Comparison of ENCODE assay signal across 25 cellular contexts in genomic region chr19:34597596-34597995, GRCh38.
"Had no signal": no experiment of that assay in that cellular context is flagged by ENCODE, and none has a peak within 500 bp of the region (broad histone marks: within the 10 kb centered on the region; RNA-seq: fewer than 3 reads in every experiment).

No MANE protein-coding gene starts in this region.

- ATAC-seq: effector memory CD8-positive, alpha-beta T cell; esophagus mucosa; gastrocnemius medialis; left lung had no signal

- H3K4me1 Mint-ChIP-seq: endodermal cell had no signal

- H2AFZ ChIP-seq: hepatocyte had no signal

- H3K36me3 Mint-ChIP-seq: immature natural killer cell had no signal

- H3K9me3 Mint-ChIP-seq: endodermal cell had no signal

- H3K27ac ChIP-seq: colonic mucosa, epithelial cell of prostate, esophagus squamous epithelium, gastrocnemius medialis, heart left ventricle, hepatocyte, left lung had no signal

- H3K27ac Mint-ChIP-seq: dendritic cell treated with granulocyte-macrophage colony-stimulating factor and Interleukin-4, amounts not matched to agents 40 ng/mL and 50 ng/mL, for 4 days; effector memory CD8-positive, alpha-beta T cell; endodermal cell; immature natural killer cell; memory B cell had no signal

- H3K79me2 ChIP-seq: hepatocyte had no signal

- H3K4me3 Mint-ChIP-seq: dendritic cell treated with granulocyte-macrophage colony-stimulating factor and Interleukin-4, amounts not matched to agents 40 ng/mL and 50 ng/mL, for 4 days; effector memory CD8-positive, alpha-beta T cell; endodermal cell; immature natural killer cell; memory B cell had no signal

- H3K27me3 ChIP-seq: colonic mucosa, esophagus squamous epithelium, gastrocnemius medialis, heart left ventricle, hepatocyte, left lung had no signal

- H3K27me3 Mint-ChIP-seq: dendritic cell treated with granulocyte-macrophage colony-stimulating factor and Interleukin-4, amounts not matched to agents 40 ng/mL and 50 ng/mL, for 4 days had no signal

- H3K9me3 ChIP-seq: colonic mucosa, esophagus squamous epithelium, gastrocnemius medialis had no signal

- H3K4me2 ChIP-seq: hepatocyte had no signal

- DNase-seq: colonic mucosa; cortex of kidney; effector CD8-positive, alpha-beta T cell; effector memory CD8-positive, alpha-beta T cell; endodermal cell; erythroblast; esophagus squamous epithelium; foreskin fibroblast; foreskin melanocyte; hypothalamus; immature natural killer cell; islet precursor cell; left cardiac atrium; mammary epithelial cell; mesendoderm; midbrain had no signal

- H3K4me3 ChIP-seq: colonic mucosa, esophagus squamous epithelium, gastrocnemius medialis, heart left ventricle, hepatocyte, left lung, lung had no signal

- H3K4me1 ChIP-seq: colonic mucosa had no signal

- H3K36me3 ChIP-seq: colonic mucosa, esophagus squamous epithelium, gastrocnemius medialis, heart left ventricle, left lung had no signal
